In genomic region chr4:77052352-77052751, GRCh38 we compare ENCODE assay signal across 8 cellular contexts. TPM values are rescaled to one million over a fixed set of nuclear protein-coding genes. Genes with fewer than 3 reads are reported as not detected.
DNase-seq lines count a peak whose midpoint lies in the region; ATAC-seq, FAIRE-seq and TF ChIP-seq lines count a peak whose summit lies in the region.

No MANE protein-coding gene starts in this region.

- H3K36me3 ChIP-seq in WERI-Rb-1: peaks cover 77% of the 10 kb centered on the region
- H3K36me3 ChIP-seq in bronchial epithelial cell (ENCODE audit: control insufficient read depth, insufficient read depth, low read length): peaks cover 13% of the 10 kb centered on the region
- peaks cover 76% of the 10 kb centered on the region for H3K36me3 ChIP-seq in mesodermal cell (ENCODE audit: control insufficient read depth, insufficient read depth, low read length)
- peaks cover 61% of the 10 kb centered on the region for H3K36me3 ChIP-seq in suprapubic skin

- TF ChIP-seq EP300 in suprapubic skin (IDR thresholded peaks at IDR 0.05): no peak

- no peaks in the 10 kb centered on the region for H3K36me3 Mint-ChIP-seq in IgD-negative memory B cell

- DNase-seq in DMS53 treated with DMSO at 0.1 percent for 48 hours (lab: John Stamatoyannopoulos, UW; ENCODE audit: unreplicated experiment): peak; percentile 8
- DNase-seq in WERI-Rb-1: peak; percentile 67
- DNase-seq in bronchial epithelial cell (ENCODE audit: low read depth): peak; percentile 59
- no peak for DNase-seq in suprapubic skin (ENCODE audit: low spot score in 2 of 2)
- DNase-seq in globus pallidus (ENCODE audit: low spot score): no peak

- H3K9me3 Mint-ChIP-seq in IgD-negative memory B cell: no peaks in the 10 kb centered on the region

- FAIRE-seq in bronchial epithelial cell (lab: Jason Lieb, UNC): no peak

- no peaks in the 10 kb centered on the region for H3K27me3 Mint-ChIP-seq in IgD-negative memory B cell

- H3K27ac Mint-ChIP-seq in IgD-negative memory B cell: peak overlapping the region in 2 of 3 donors; percentile 4 to 57

- H3K4me3 Mint-ChIP-seq in IgD-negative memory B cell: no peak overlapping the region

- H3K27ac ChIP-seq in WERI-Rb-1 (no peak overlapping the region), mesodermal cell (ENCODE audit: low read depth, low read length, severe bottlenecking) (peak overlapping the region; percentile 67), suprapubic skin (peak overlapping the region; percentile 0)

- no peaks in the 10 kb centered on the region for H3K4me1 Mint-ChIP-seq in IgD-negative memory B cell

- no peak for ATAC-seq in HG03280 (IDR thresholded peaks at IDR 0.05; ENCODE audit: unreplicated experiment)

- WGBS in mesodermal cell (ENCODE audit: insufficient coverage in 2 of 2), 2 experiments: 83 to 100% methylated on average over 2 to 3 of the region's 3 CpGs
- WGBS in suprapubic skin: 90% methylated on average over 3 of the region's 3 CpGs

- H3K4me3 ChIP-seq in WERI-Rb-1 (ENCODE audit: low read depth, low read length): no peak overlapping the region
- H3K4me3 ChIP-seq in bronchial epithelial cell (ENCODE audit: low read depth, low read length): no peak overlapping the region
- no peak overlapping the region for H3K4me3 ChIP-seq in mesodermal cell (ENCODE audit: extremely low read depth, insufficient read depth, low read length, poor library complexity, severe bottlenecking)
- H3K4me3 ChIP-seq in suprapubic skin: no peak overlapping the region

- TF ChIP-seq POLR2A in suprapubic skin (IDR thresholded peaks at IDR 0.05): no peak

- TF ChIP-seq CTCF in WERI-Rb-1 (IDR thresholded peaks at IDR 0.05; ENCODE audit: low read depth, low read length) (peak; percentile 70), bronchial epithelial cell (IDR thresholded peaks at IDR 0.05; ENCODE audit: insufficient read depth, low read length, severe bottlenecking) (peak; percentile 67), suprapubic skin (IDR thresholded peaks at IDR 0.05) (peak; percentile 8 to 30)

- H3K27me3 ChIP-seq in WERI-Rb-1 (ENCODE audit: insufficient read depth, low read depth, severe bottlenecking): no peaks in the 10 kb centered on the region
- H3K27me3 ChIP-seq in bronchial epithelial cell (ENCODE audit: control insufficient read depth, insufficient read depth, low read length): no peaks in the 10 kb centered on the region
- no peaks in the 10 kb centered on the region for H3K27me3 ChIP-seq in suprapubic skin

- H3K4me1 ChIP-seq in mesodermal cell (ENCODE audit: control insufficient read depth, insufficient read depth, low read length, poor library complexity, severe bottlenecking) (peaks cover under 1% of the 10 kb centered on the region), suprapubic skin (peaks cover 9% of the 10 kb centered on the region)

- no peaks in the 10 kb centered on the region for H3K9me3 ChIP-seq in WERI-Rb-1 (ENCODE audit: severe bottlenecking)
- H3K9me3 ChIP-seq in mesodermal cell (ENCODE audit: control insufficient read depth, low read length): no peaks in the 10 kb centered on the region
- H3K9me3 ChIP-seq in suprapubic skin: no peaks in the 10 kb centered on the region

RNA-seq across cellular contexts. Expression of gene CCNI, which starts 23.4 kb away (rescaled TPM):
- polyA plus RNA-seq in IgD-negative memory B cell: 341 TPM
- 148 and 181 TPM in 2 replicates for total RNA-seq in bronchial epithelial cell
- polyA plus RNA-seq in mesodermal cell (2013, experiment 1 of 2): 342 TPM
- polyA plus RNA-seq in mesodermal cell (2013, experiment 2 of 2): 317 TPM
- 100 to 1,000 TPM; 166 to 256 (median 207) TPM for total RNA-seq in suprapubic skin

Comparison
In these comparisons a context has a peak if more than half of its experiments do, and no peak if none do; other contexts are left out.
1. DNase-seq: peak in DMS53 treated with DMSO at 0.1 percent for 48 hours (single experiment), WERI-Rb-1 (single experiment) and bronchial epithelial cell (single experiment); none in suprapubic skin (0 of 2) and globus pallidus (single experiment).
2. CTCF ChIP-seq: peak in every context shown above with its lines; median percentile 70 in WERI-Rb-1; 67 in bronchial epithelial cell; 19 in suprapubic skin.